ENCODE assay signal across 14 cellular contexts in the genomic region with DNA sequence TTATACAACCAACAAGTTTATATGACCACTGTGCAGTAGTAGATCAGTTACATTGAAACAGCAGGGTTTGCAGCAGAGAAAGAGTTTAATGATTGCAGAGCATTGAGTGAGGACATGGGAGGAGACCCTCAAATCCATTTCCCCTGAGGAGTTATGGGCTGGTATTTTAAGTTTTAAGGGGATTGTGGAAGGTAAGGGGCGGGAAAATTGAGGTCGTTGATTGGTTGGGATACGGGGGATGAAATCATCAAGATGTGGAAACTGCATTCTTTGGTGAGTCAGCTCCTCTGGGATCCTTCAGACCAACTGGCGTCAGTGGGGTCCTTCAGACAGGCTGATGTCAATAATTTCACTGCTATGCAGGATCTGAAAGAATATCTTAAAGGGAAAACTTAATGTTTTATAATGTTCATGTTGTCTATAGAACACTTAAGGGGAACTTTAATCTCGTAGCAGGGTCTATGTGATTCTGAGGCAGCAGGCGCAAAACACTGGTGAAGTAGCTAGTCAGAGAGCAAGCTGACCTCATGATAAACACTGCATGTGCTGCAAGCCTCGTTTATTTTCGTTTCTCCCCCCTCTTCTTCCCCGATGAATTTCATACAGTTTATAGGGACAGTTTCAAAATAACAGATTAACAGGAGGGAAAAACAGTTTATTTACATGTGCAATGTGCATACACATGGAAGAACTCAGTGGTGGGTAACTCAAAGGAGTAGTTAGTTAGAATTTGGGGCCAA. TPM values are rescaled to one million over a fixed set of nuclear protein-coding genes. Genes with fewer than 3 reads are reported as not detected.
DNase-seq lines count a peak whose midpoint lies in the region; ATAC-seq and TF ChIP-seq lines count a peak whose summit lies in the region.
"Had no signal": no experiment of that assay in that cellular context is flagged by ENCODE, and none has a peak within 500 bp of the region (broad histone marks: within the 10 kb centered on the region; RNA-seq: fewer than 3 reads in every experiment).

No MANE protein-coding gene starts in this region.

- H4K20me1 ChIP-seq in GM23248 (ENCODE audit: insufficient read depth) = no peaks in the 10 kb centered on the region

- 35 to 40% methylated on average over 9 of the region's 9 CpGs for WGBS in GM23248 (ENCODE audit: low coverage in 1 of 2, low lambda C conversion rate in 2 of 2, missing lambda C conversion rate in 2 of 2), 2 experiments

- H3F3A ChIP-seq in GM23248 (ENCODE audit: insufficient read depth) = peaks cover 7% of the 10 kb centered on the region

- peaks cover 26% of the 10 kb centered on the region for H3K36me3 Mint-ChIP-seq in osteocyte (ENCODE audit: unreplicated experiment)

- no peak overlapping the region for H3K4me3 Mint-ChIP-seq in osteocyte (ENCODE audit: unreplicated experiment)

- H3K9ac ChIP-seq in GM23248 (peak overlapping the region; percentile 58), NT2/D1 (ENCODE audit: insufficient read length, low read depth) (no peak overlapping the region)

- TF ChIP-seq CTCF in choroid plexus epithelial cell (conservative IDR thresholded peaks at IDR 0.05; ENCODE audit: low read depth, low read length) = no peak
- TF ChIP-seq CTCF in osteocyte (IDR thresholded peaks at IDR 0.05) = no peak

- H3K79me2 ChIP-seq in GM23248 (ENCODE audit: insufficient read depth) = no peaks in the 10 kb centered on the region

- 0 out of 2 replicates have a peak overlapping the region, but pooled peaks have one; percentile 40 for H2AFZ ChIP-seq in GM23248

- H3K4me1 Mint-ChIP-seq in osteocyte (ENCODE audit: unreplicated experiment) = peaks cover 9% of the 10 kb centered on the region

- no peak for ATAC-seq in GM21576 (IDR thresholded peaks at IDR 0.05; ENCODE audit: unreplicated experiment)
- ATAC-seq in activated CD4-positive, CD25-positive, alpha-beta regulatory T cell treated with anti-CD3 and anti-CD28 coated beads, Interleukin-2, amount 50 U/mL, for 24 hours = no peak
- no peak for ATAC-seq in GM21423 (IDR thresholded peaks at IDR 0.05; ENCODE audit: unreplicated experiment)
- no peak for ATAC-seq in HG02623 (IDR thresholded peaks at IDR 0.05; ENCODE audit: unreplicated experiment)
- ATAC-seq: esophagus mucosa, left ventricle myocardium superior, Right ventricle myocardium inferior had no signal

- H3K4me1 ChIP-seq in GM23248 (ENCODE audit: insufficient read depth) = peaks cover 22% of the 10 kb centered on the region
- H3K4me1 ChIP-seq in NT2/D1 (ENCODE audit: insufficient read depth, insufficient read length) = peaks cover 4% of the 10 kb centered on the region

- H3K4me2 ChIP-seq in GM23248 (ENCODE audit: unreplicated experiment) = peak overlapping the region; percentile 65

- in situ Hi-C loops in GM23248 (cut with MboI) = no loop called here

- H3K36me3 ChIP-seq in GM23248 (ENCODE audit: low read depth) (peaks cover 5% of the 10 kb centered on the region; the same call in 1 of the 2 replicates), NT2/D1 (ENCODE audit: insufficient read depth, insufficient read length, low read length) (no peaks in the 10 kb centered on the region)

- H3K27me3 ChIP-seq in GM23248 (replicated peaks; ENCODE audit: insufficient read depth) (no peaks in the 10 kb centered on the region), NT2/D1 (ENCODE audit: insufficient read depth, insufficient read length) (no peaks in the 10 kb centered on the region)

- H3K27ac ChIP-seq in GM23248 = peak overlapping the region; percentile 84
- H3K27ac ChIP-seq: HL-60 had no signal

- H3K27ac Mint-ChIP-seq in osteocyte (ENCODE audit: unreplicated experiment) = peak overlapping the region; percentile 42

- 0 out of 2 replicates have a peak overlapping the region, but pooled peaks have one; percentile 8 for H3K4me3 ChIP-seq in GM23248
- H3K4me3 ChIP-seq in NT2/D1 (ENCODE audit: insufficient read length, low read depth) = no peak overlapping the region
- peak overlapping the region; percentile 20 for H3K4me3 ChIP-seq in choroid plexus epithelial cell (ENCODE audit: low read depth, low read length)

- DNase-seq in GM23248 (peak; percentile 91), NT2/D1 (ENCODE audit: low read depth, low spot score) (peak; percentile 5), choroid plexus epithelial cell (ENCODE audit: low read depth) (peak; percentile 92), osteocyte (ENCODE audit: extremely low spot score, unreplicated experiment) (peak; percentile 11)
- DNase-seq: GDM1, left ventricle myocardium superior, NCI-H2029 had no signal

- H3K9me2 ChIP-seq in GM23248 (ENCODE audit: insufficient read depth) = no peaks in the 10 kb centered on the region

- H3K9me3 ChIP-seq in GM23248 (ENCODE audit: low read depth) (no peaks in the 10 kb centered on the region), NT2/D1 (ENCODE audit: insufficient read depth, low read length) (peaks cover 21% of the 10 kb centered on the region)

- H3K27me3 Mint-ChIP-seq in osteocyte (ENCODE audit: unreplicated experiment) = no peaks in the 10 kb centered on the region

- H3K9me3 Mint-ChIP-seq in osteocyte (ENCODE audit: unreplicated experiment) = peaks cover 10% of the 10 kb centered on the region

RNA-seq across cellular contexts. Expression of gene BACE1-AS, which starts 17.4 kb away (rescaled TPM):
- total RNA-seq in GM23248 (2014; rRNA removed; shearing (Covaris generic)) = 1.5 and 3.2 TPM in 2 replicates
- 6.6 and 7.0 TPM in 2 replicates for polyA plus RNA-seq in GM23248 (2016; fragmentation: Nextera tagmentation; extraction: Ambion mirVana)
- 8.3 and 10.9 TPM in 2 replicates for total RNA-seq in osteocyte

RNA-seq across cellular contexts. Expression of gene RNF214, which starts 41.2 kb away (rescaled TPM):
- total RNA-seq in GM23248 (2014; rRNA removed; shearing (Covaris generic)) = 5.8 and 13.9 TPM in 2 replicates
- polyA plus RNA-seq in GM23248 (2016; fragmentation: Nextera tagmentation; extraction: Ambion mirVana) = 11.3 and 12.6 TPM in 2 replicates
- total RNA-seq in osteocyte = 32.8 and 34.2 TPM in 2 replicates

RNA-seq across cellular contexts. Expression of gene PCSK7, which starts 41.8 kb away (rescaled TPM):
- total RNA-seq in GM23248 (2014; rRNA removed; shearing (Covaris generic)) = 58.8 and 68.7 TPM in 2 replicates
- 29.7 and 31.6 TPM in 2 replicates for polyA plus RNA-seq in GM23248 (2016; fragmentation: Nextera tagmentation; extraction: Ambion mirVana)
- 57.5 and 65.0 TPM in 2 replicates for total RNA-seq in osteocyte

RNA-seq across cellular contexts. Expression of gene BACE1, which starts 42.3 kb away (rescaled TPM):
- total RNA-seq in GM23248 (2014; rRNA removed; shearing (Covaris generic)) = 40.5 and 45.8 TPM in 2 replicates
- 14.4 and 15.0 TPM in 2 replicates for polyA plus RNA-seq in GM23248 (2016; fragmentation: Nextera tagmentation; extraction: Ambion mirVana)
- total RNA-seq in osteocyte = 74.8 and 75.0 TPM in 2 replicates

RNA-seq across cellular contexts. Expression of gene CEP164, which starts 53.9 kb away (rescaled TPM):
- total RNA-seq in GM23248 (2014; rRNA removed; shearing (Covaris generic)) = 30.9 and 48.2 TPM in 2 replicates
- 20.0 and 20.3 TPM in 2 replicates for polyA plus RNA-seq in GM23248 (2016; fragmentation: Nextera tagmentation; extraction: Ambion mirVana)
- total RNA-seq in osteocyte = 40.1 and 42.0 TPM in 2 replicates

Comparison
In these comparisons a context has a peak if more than half of its experiments do, and no peak if none do; other contexts are left out.
1. DNase-seq: peak in every context shown above with its lines; median percentile 92 in choroid plexus epithelial cell; 91 in GM23248; 11 in osteocyte; 5 in NT2/D1.